In genomic region chr7:28083998-28084985, GRCh38 we compare ENCODE assay signal across 21 cellular contexts.
DNase-seq lines count a peak whose midpoint lies in the region; ATAC-seq and TF ChIP-seq lines count a peak whose summit lies in the region.
"Had no signal": no experiment of that assay in that cellular context is flagged by ENCODE, and none has a peak within 500 bp of the region (broad histone marks: within the 10 kb centered on the region; RNA-seq: fewer than 3 reads in every experiment).

No MANE protein-coding gene starts in this region.

- H3K36me3 ChIP-seq in breast epithelium: no peaks in the 10 kb centered on the region
- H3K36me3 ChIP-seq in sigmoid colon: no peaks in the 10 kb centered on the region
- H3K36me3 ChIP-seq: HAP-1, heart left ventricle, right atrium auricular region had no signal

- H3K4me1 ChIP-seq in breast epithelium (no peaks in the 10 kb centered on the region), sigmoid colon (peaks cover 0 to 85% (median 54%) of the 10 kb centered on the region in 4 donors)
- H3K4me1 ChIP-seq: HAP-1 had no signal

- no TSS peak for BruUV-seq in MCF 10A (replicated peaks; lab: Mats Ljungman, UMichigan)

- H3K27me3 ChIP-seq in breast epithelium (no peaks in the 10 kb centered on the region), sigmoid colon (no peaks in the 10 kb centered on the region)
- H3K27me3 ChIP-seq: heart left ventricle, right atrium auricular region had no signal

- H3K27me3 Mint-ChIP-seq in MCF 10A (ENCODE audit: insufficient read depth, unreplicated experiment) (no peaks in the 10 kb centered on the region), immature natural killer cell (ENCODE audit: low read depth in 3 of 3) (peaks cover 0 to 3% (median 0%) of the 10 kb centered on the region in 3 donors)
- H3K27me3 Mint-ChIP-seq: activated CD4-positive, alpha-beta memory T cell treated with anti-CD3 and anti-CD28 coated beads, Interleukin-2, amount 10 ng/mL, durations not matched to agents 7 days and 5 days; activated T-helper 17 cell treated with anti-CD3 and anti-CD28 coated beads, Interleukin-2, amount 50 U/mL, for 72 hours; CD4-positive, alpha-beta T cell; IgD-negative memory B cell had no signal

- DNase-seq in MCF 10A (ENCODE audit: unreplicated experiment) (no peak), breast epithelium (ENCODE audit: low spot score in 2 of 2) (no peak), immature natural killer cell (no peak), sigmoid colon (no peak), NCI-H774 (lab: John Stamatoyannopoulos, UW) (no peak), kidney tubule cell (ENCODE audit: low spot score) (no peak)
- DNase-seq in activated CD4-positive, alpha-beta T cell treated with anti-CD3 and anti-CD28 coated beads for 1 hour: no peak
- DNase-seq: activated CD4-positive, alpha-beta memory T cell treated with anti-CD3 and anti-CD28 coated beads, Interleukin-2, amount 10 ng/mL, durations not matched to agents 7 days and 5 days; amygdala; CD4-positive, alpha-beta T cell; heart left ventricle; NCI-H1105; NCI-H2227 treated with DMSO at 0.1 percent for 48 hours; nephron progenitor cell; OCI-M1; stimulated activated CD4-positive, alpha-beta T cell treated with anti-CD3 and anti-CD28 coated beads, Interleukin-4, amount 100 ng/mL, for 4 hours had no signal

- TF ChIP-seq POLR2A in breast epithelium (IDR thresholded peaks at IDR 0.05) (no peak), sigmoid colon (IDR thresholded peaks at IDR 0.05) (no peak)

- H3K4me3 ChIP-seq in breast epithelium (no peak overlapping the region), sigmoid colon (no peak overlapping the region)
- H3K4me3 ChIP-seq: HAP-1, heart left ventricle, right atrium auricular region had no signal

- H3K27ac ChIP-seq in breast epithelium (peak overlapping the region in 1 of 2 donors; percentile 8), sigmoid colon (peak overlapping the region; percentile 40 to 76 (median 56))
- H3K27ac ChIP-seq: right atrium auricular region had no signal

- peaks cover 31% of the 10 kb centered on the region for H3K4me1 Mint-ChIP-seq in MCF 10A (ENCODE audit: insufficient read depth, unreplicated experiment)
- peaks cover 66 to 97% of the 10 kb centered on the region in 2 donors for H3K4me1 Mint-ChIP-seq in immature natural killer cell

- H3K27ac Mint-ChIP-seq in MCF 10A (ENCODE audit: low read depth, unreplicated experiment) (peak overlapping the region; percentile 82), immature natural killer cell (peak overlapping the region in 5 of 6 donors; percentile 16 to 60 (median 56))
- H3K27ac Mint-ChIP-seq: activated CD4-positive, alpha-beta memory T cell treated with anti-CD3 and anti-CD28 coated beads, Interleukin-2, amount 10 ng/mL, durations not matched to agents 7 days and 5 days; activated T-helper 17 cell treated with anti-CD3 and anti-CD28 coated beads, Interleukin-2, amount 50 U/mL, for 72 hours; CD4-positive, alpha-beta T cell; nephron progenitor cell had no signal

- H3K36me3 Mint-ChIP-seq in MCF 10A (ENCODE audit: insufficient read depth, unreplicated experiment) (peaks cover 8% of the 10 kb centered on the region), immature natural killer cell (no peaks in the 10 kb centered on the region)

- H3K9me3 ChIP-seq in breast epithelium (no peaks in the 10 kb centered on the region), sigmoid colon (no peaks in the 10 kb centered on the region)
- H3K9me3 ChIP-seq: HAP-1, heart left ventricle, right atrium auricular region had no signal

- H3K4me3 Mint-ChIP-seq in MCF 10A (ENCODE audit: unreplicated experiment) (no peak overlapping the region), immature natural killer cell (no peak overlapping the region)
- H3K4me3 Mint-ChIP-seq: activated CD4-positive, alpha-beta memory T cell treated with anti-CD3 and anti-CD28 coated beads, Interleukin-2, amount 10 ng/mL, durations not matched to agents 7 days and 5 days; activated T-helper 17 cell treated with anti-CD3 and anti-CD28 coated beads, Interleukin-2, amount 50 U/mL, for 72 hours; CD4-positive, alpha-beta T cell; IgD-negative memory B cell; nephron progenitor cell had no signal

- CTCF ChIA-PET in MCF 10A (lab: Yijun Ruan, JAX): interaction anchor here (0.6 to 9.8 kb wide), 3 partner anchors 11 to 339 kb away, joined by 3 to 108 read pairs (median 3); no protein-coding TSS in a partner anchor

- 85% methylated on average over 6 of the region's 6 CpGs for WGBS in sigmoid colon, 2 donors

- no peak for TF ChIP-seq CTCF in MCF 10A (IDR thresholded peaks at IDR 0.05; ENCODE audit: unreplicated experiment)
- TF ChIP-seq CTCF in breast epithelium (IDR thresholded peaks at IDR 0.05): no peak
- no peak for TF ChIP-seq CTCF in sigmoid colon (IDR thresholded peaks at IDR 0.05)

- no peak for TF ChIP-seq EP300 in sigmoid colon (IDR thresholded peaks at IDR 0.05)

- no peak for ATAC-seq in HG03565 (IDR thresholded peaks at IDR 0.05; ENCODE audit: unreplicated experiment)
- ATAC-seq: activated T-helper 17 cell treated with anti-CD3 and anti-CD28 coated beads, Interleukin-2, amount 50 U/mL, for 72 hours had no signal

- intact Hi-C loops in MCF 10A (cut with micrococcal nuclease): no loop called here
- intact Hi-C loops in breast epithelium (cut with DNase I; ENCODE audit: low total_unique reads): no loop called here
- intact Hi-C loops in sigmoid colon (cut with DNase I): no loop called here

- POLR2A ChIA-PET in MCF 10A (lab: Yijun Ruan, JAX): interaction anchor here (0.5 to 2.3 kb wide), 7 partner anchors 10 to 345 kb away, joined by 3 to 8 read pairs (median 3); partner anchors contain the start of gene TAX1BP1

- H3K9me3 Mint-ChIP-seq in MCF 10A (ENCODE audit: unreplicated experiment) (no peaks in the 10 kb centered on the region), immature natural killer cell (no peaks in the 10 kb centered on the region)
- H3K9me3 Mint-ChIP-seq: activated CD4-positive, alpha-beta memory T cell treated with anti-CD3 and anti-CD28 coated beads, Interleukin-2, amount 10 ng/mL, durations not matched to agents 7 days and 5 days; activated T-helper 17 cell treated with anti-CD3 and anti-CD28 coated beads, Interleukin-2, amount 50 U/mL, for 72 hours; CD4-positive, alpha-beta T cell; nephron progenitor cell had no signal
